1 cellular context compared by ENCODE assay signal in genomic region chr19:19098703-19099632, GRCh38.
A peak's percentile ranks its signal among the peaks of the same experiment; 100 is the strongest.
TF ChIP-seq lines count a peak whose summit lies in the region.

No MANE protein-coding gene starts in this region.

TF ChIP-seq in HepG2, 621 proteins besides CTCF, POLR2A, EP300 and RAD21 (continued from another document and continues in another):
- TF ChIP-seq AGO1 (IDR thresholded peaks at IDR 0.05; ENCODE audit: low read depth, low read length, poor library complexity, severe bottlenecking) (no peak), TCF12 (IDR thresholded peaks at IDR 0.05) (no peak), TCF12 (CRISPR knock-in tag; IDR thresholded peaks at IDR 0.05) (peak; percentile 68; the same call in 1 of the 2 replicates), ZNF589 (CRISPR knock-in tag; conservative IDR thresholded peaks at IDR 0.05) (no peak), REXO4 (CRISPR knock-in tag; IDR thresholded peaks at IDR 0.05; ENCODE audit: borderline replicate concordance) (no peak), CENPBD1 (CRISPR knock-in tag; IDR thresholded peaks at IDR 0.05; ENCODE audit: borderline replicate concordance, low read depth) (no peak), ZNF235 (CRISPR knock-in tag; IDR thresholded peaks at IDR 0.05; ENCODE audit: borderline replicate concordance) (0 out of 2 replicates have a peak, but pooled peaks have one; percentile 28), ARNT2 (CRISPR knock-in tag; IDR thresholded peaks at IDR 0.05; ENCODE audit: low read depth) (peak; percentile 64; the same call in 1 of the 2 replicates), ISX (CRISPR knock-in tag; conservative IDR thresholded peaks at IDR 0.05) (no peak), NAIF1 (CRISPR knock-in tag; IDR thresholded peaks at IDR 0.05; ENCODE audit: borderline replicate concordance) (no peak), ZFP90 (CRISPR knock-in tag; IDR thresholded peaks at IDR 0.05; ENCODE audit: borderline replicate concordance) (no peak), KDM1A (CRISPR knock-in tag; IDR thresholded peaks at IDR 0.05) (0 out of 2 replicates have a peak, but pooled peaks have one; percentile 62), HOXA5 (CRISPR knock-in tag; IDR thresholded peaks at IDR 0.05) (no peak; the same call in 1 of the 2 replicates), TRIM22 (IDR thresholded peaks at IDR 0.05) (no peak), ZNF563 (CRISPR knock-in tag; IDR thresholded peaks at IDR 0.05) (peak; percentile 43; the same call in 1 of the 2 replicates), NBN (conservative IDR thresholded peaks at IDR 0.05) (no peak), RFX5 (IDR thresholded peaks at IDR 0.05; ENCODE audit: low read depth, low read length) (no peak), ZSCAN9 (CRISPR knock-in tag; IDR thresholded peaks at IDR 0.05; ENCODE audit: borderline replicate concordance) (peak; percentile 81; the same call in 1 of the 2 replicates), THYN1 (CRISPR knock-in tag; IDR thresholded peaks at IDR 0.05; ENCODE audit: borderline replicate concordance, low read depth) (no peak), YEATS4 (CRISPR knock-in tag; IDR thresholded peaks at IDR 0.05; ENCODE audit: borderline replicate concordance) (no peak; the same call in 1 of the 2 replicates), ZNF790 (CRISPR knock-in tag; IDR thresholded peaks at IDR 0.05; ENCODE audit: borderline replicate concordance) (no peak), HMG20B (CRISPR knock-in tag; conservative IDR thresholded peaks at IDR 0.05) (no peak), NFKB2 (CRISPR knock-in tag; IDR thresholded peaks at IDR 0.05; ENCODE audit: borderline replicate concordance) (no peak), ZFX (CRISPR knock-in tag; IDR thresholded peaks at IDR 0.05; ENCODE audit: low read depth) (peak; percentile 81), ATF1 (CRISPR knock-in tag; IDR thresholded peaks at IDR 0.05) (no peak), LBX2 (CRISPR knock-in tag; IDR thresholded peaks at IDR 0.05; ENCODE audit: borderline replicate concordance) (no peak), YEATS2 (CRISPR knock-in tag; IDR thresholded peaks at IDR 0.05; ENCODE audit: borderline replicate concordance) (no peak), ZBTB46 (CRISPR knock-in tag; IDR thresholded peaks at IDR 0.05; ENCODE audit: borderline replicate concordance) (no peak), NKX3-1 (CRISPR knock-in tag; IDR thresholded peaks at IDR 0.05) (no peak), DR1 (CRISPR knock-in tag; IDR thresholded peaks at IDR 0.05) (no peak), NFATC3 (CRISPR knock-in tag; IDR thresholded peaks at IDR 0.05) (no peak), ZFP1 (CRISPR knock-in tag; IDR thresholded peaks at IDR 0.05) (no peak; the same call in 1 of the 2 replicates), GATAD2A (CRISPR knock-in tag; IDR thresholded peaks at IDR 0.05) (peak; percentile 84), ZNF776 (CRISPR knock-in tag; IDR thresholded peaks at IDR 0.05) (peak; percentile 43; the same call in 1 of the 2 replicates), NPAS2 (CRISPR knock-in tag; IDR thresholded peaks at IDR 0.05; ENCODE audit: borderline replicate concordance) (no peak), TBX3 (IDR thresholded peaks at IDR 0.05; ENCODE audit: borderline replicate concordance) (no peak), HMGXB4 (CRISPR knock-in tag; IDR thresholded peaks at IDR 0.05; ENCODE audit: borderline replicate concordance in 1 of 2, low read depth in 1 of 2) (peak; percentile 14 to 63; a peak in 2 of 4 replicates), ZNF672 (CRISPR knock-in tag; IDR thresholded peaks at IDR 0.05) (no peak), KLF11 (CRISPR knock-in tag; IDR thresholded peaks at IDR 0.05) (no peak), ARID2 (CRISPR knock-in tag; IDR thresholded peaks at IDR 0.05; ENCODE audit: borderline replicate concordance) (no peak), RFXAP (CRISPR knock-in tag; IDR thresholded peaks at IDR 0.05; ENCODE audit: borderline replicate concordance) (peak; percentile 66; the same call in 1 of the 2 replicates), ZMYM2 (CRISPR knock-in tag; IDR thresholded peaks at IDR 0.05) (peak; percentile 77; the same call in 1 of the 2 replicates), MYNN (CRISPR knock-in tag; IDR thresholded peaks at IDR 0.05; ENCODE audit: low read depth) (no peak), SAFB2 (CRISPR knock-in tag; IDR thresholded peaks at IDR 0.05; ENCODE audit: borderline replicate concordance, low read depth) (0 out of 2 replicates have a peak, but pooled peaks have one; percentile 46), RFX3 (CRISPR knock-in tag; IDR thresholded peaks at IDR 0.05) (no peak), RELA (CRISPR knock-in tag; IDR thresholded peaks at IDR 0.05) (peak; percentile 75; the same call in 1 of the 2 replicates), MED8 (CRISPR knock-in tag; IDR thresholded peaks at IDR 0.05; ENCODE audit: insufficient replicate concordance) (peak; percentile 74), SRSF9 (IDR thresholded peaks at IDR 0.05; ENCODE audit: borderline replicate concordance, insufficient read depth, low read depth, low read length, poor library complexity, severe bottlenecking) (no peak), BRCA1 (CRISPR knock-in tag; IDR thresholded peaks at IDR 0.05) (no peak), ZNF496 (CRISPR knock-in tag; IDR thresholded peaks at IDR 0.05; ENCODE audit: insufficient replicate concordance) (no peak), MEIS1 (CRISPR knock-in tag; IDR thresholded peaks at IDR 0.05; ENCODE audit: borderline replicate concordance) (peak; percentile 70; the same call in 1 of the 2 replicates), SRSF1 (optimal IDR thresholded peaks at IDR 0.05; ENCODE audit: low read depth, low read length) (no peak), RARG (CRISPR knock-in tag; IDR thresholded peaks at IDR 0.05; ENCODE audit: low read depth) (no peak), CENPT (CRISPR knock-in tag; IDR thresholded peaks at IDR 0.05; ENCODE audit: low read depth) (no peak)
- TF ChIP-seq, protein P1, sequence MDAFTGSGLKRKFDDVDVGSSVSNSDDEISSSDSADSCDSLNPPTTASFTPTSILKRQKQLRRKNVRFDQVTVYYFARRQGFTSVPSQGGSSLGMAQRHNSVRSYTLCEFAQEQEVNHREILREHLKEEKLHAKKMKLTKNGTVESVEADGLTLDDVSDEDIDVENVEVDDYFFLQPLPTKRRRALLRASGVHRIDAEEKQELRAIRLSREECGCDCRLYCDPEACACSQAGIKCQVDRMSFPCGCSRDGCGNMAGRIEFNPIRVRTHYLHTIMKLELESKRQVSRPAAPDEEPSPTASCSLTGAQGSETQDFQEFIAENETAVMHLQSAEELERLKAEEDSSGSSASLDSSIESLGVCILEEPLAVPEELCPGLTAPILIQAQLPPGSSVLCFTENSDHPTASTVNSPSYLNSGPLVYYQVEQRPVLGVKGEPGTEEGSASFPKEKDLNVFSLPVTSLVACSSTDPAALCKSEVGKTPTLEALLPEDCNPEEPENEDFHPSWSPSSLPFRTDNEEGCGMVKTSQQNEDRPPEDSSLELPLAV (CRISPR knock-in tag; conservative IDR thresholded peaks at IDR 0.05; ENCODE audit: low read depth): no peak
- TF ChIP-seq, protein P2, sequence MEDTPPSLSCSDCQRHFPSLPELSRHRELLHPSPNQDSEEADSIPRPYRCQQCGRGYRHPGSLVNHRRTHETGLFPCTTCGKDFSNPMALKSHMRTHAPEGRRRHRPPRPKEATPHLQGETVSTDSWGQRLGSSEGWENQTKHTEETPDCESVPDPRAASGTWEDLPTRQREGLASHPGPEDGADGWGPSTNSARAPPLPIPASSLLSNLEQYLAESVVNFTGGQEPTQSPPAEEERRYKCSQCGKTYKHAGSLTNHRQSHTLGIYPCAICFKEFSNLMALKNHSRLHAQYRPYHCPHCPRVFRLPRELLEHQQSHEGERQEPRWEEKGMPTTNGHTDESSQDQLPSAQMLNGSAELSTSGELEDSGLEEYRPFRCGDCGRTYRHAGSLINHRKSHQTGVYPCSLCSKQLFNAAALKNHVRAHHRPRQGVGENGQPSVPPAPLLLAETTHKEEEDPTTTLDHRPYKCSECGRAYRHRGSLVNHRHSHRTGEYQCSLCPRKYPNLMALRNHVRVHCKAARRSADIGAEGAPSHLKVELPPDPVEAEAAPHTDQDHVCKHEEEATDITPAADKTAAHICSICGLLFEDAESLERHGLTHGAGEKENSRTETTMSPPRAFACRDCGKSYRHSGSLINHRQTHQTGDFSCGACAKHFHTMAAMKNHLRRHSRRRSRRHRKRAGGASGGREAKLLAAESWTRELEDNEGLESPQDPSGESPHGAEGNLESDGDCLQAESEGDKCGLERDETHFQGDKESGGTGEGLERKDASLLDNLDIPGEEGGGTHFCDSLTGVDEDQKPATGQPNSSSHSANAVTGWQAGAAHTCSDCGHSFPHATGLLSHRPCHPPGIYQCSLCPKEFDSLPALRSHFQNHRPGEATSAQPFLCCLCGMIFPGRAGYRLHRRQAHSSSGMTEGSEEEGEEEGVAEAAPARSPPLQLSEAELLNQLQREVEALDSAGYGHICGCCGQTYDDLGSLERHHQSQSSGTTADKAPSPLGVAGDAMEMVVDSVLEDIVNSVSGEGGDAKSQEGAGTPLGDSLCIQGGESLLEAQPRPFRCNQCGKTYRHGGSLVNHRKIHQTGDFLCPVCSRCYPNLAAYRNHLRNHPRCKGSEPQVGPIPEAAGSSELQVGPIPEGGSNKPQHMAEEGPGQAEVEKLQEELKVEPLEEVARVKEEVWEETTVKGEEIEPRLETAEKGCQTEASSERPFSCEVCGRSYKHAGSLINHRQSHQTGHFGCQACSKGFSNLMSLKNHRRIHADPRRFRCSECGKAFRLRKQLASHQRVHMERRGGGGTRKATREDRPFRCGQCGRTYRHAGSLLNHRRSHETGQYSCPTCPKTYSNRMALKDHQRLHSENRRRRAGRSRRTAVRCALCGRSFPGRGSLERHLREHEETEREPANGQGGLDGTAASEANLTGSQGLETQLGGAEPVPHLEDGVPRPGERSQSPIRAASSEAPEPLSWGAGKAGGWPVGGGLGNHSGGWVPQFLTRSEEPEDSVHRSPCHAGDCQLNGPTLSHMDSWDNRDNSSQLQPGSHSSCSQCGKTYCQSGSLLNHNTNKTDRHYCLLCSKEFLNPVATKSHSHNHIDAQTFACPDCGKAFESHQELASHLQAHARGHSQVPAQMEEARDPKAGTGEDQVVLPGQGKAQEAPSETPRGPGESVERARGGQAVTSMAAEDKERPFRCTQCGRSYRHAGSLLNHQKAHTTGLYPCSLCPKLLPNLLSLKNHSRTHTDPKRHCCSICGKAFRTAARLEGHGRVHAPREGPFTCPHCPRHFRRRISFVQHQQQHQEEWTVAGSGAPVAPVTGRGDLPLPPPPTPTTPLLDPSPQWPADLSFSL (CRISPR knock-in tag; IDR thresholded peaks at IDR 0.05): no peak
- TF ChIP-seq, protein P3, sequence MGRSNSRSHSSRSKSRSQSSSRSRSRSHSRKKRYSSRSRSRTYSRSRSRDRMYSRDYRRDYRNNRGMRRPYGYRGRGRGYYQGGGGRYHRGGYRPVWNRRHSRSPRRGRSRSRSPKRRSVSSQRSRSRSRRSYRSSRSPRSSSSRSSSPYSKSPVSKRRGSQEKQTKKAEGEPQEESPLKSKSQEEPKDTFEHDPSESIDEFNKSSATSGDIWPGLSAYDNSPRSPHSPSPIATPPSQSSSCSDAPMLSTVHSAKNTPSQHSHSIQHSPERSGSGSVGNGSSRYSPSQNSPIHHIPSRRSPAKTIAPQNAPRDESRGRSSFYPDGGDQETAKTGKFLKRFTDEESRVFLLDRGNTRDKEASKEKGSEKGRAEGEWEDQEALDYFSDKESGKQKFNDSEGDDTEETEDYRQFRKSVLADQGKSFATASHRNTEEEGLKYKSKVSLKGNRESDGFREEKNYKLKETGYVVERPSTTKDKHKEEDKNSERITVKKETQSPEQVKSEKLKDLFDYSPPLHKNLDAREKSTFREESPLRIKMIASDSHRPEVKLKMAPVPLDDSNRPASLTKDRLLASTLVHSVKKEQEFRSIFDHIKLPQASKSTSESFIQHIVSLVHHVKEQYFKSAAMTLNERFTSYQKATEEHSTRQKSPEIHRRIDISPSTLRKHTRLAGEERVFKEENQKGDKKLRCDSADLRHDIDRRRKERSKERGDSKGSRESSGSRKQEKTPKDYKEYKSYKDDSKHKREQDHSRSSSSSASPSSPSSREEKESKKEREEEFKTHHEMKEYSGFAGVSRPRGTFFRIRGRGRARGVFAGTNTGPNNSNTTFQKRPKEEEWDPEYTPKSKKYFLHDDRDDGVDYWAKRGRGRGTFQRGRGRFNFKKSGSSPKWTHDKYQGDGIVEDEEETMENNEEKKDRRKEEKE (IDR thresholded peaks at IDR 0.05): no peak
